Comparison of ENCODE assay signal across 1 cellular context in the genomic region with DNA sequence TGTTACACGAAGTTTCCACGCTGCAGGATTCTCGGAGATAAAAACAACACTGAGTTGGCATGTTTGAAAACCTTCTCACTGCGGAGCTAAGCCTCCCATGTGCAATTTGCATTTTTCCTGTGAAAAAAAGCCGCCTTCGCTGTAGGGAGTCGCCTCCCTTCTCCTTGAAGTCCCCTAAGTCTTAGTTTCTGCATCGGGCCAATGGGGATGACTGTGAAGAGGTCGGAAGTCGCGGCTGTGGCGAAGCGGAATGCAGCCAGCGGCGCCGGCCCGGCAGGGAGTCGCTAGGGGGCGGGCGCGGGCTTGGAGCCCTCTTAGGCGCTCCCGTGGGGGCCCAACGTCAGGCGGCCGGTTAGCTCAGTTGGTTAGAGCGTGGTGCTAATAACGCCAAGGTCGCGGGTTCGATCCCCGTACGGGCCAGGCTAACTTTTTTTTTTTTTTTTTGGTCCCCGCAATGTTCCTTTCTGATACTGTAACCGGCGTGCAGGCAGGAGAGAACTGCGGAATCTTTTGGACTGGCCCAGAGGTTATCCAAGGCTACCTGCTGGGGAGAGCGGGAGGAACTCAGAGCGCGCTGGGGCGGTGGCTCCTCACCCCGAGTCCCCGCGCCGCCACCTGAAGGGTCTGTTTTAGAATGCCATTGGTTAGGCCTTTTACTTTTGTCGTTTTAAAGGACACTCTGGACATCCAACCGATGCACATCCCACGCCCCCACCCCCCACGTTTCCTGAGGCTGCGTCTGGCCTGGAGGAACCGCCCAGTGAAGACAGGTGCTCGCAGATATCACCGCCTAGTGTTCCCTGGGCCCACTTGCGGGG.
A peak's percentile ranks its signal among the peaks of the same experiment; 100 is the strongest.
TF ChIP-seq lines count a peak whose summit lies in the region.

No MANE protein-coding gene starts in this region.

TF ChIP-seq in K562, 482 proteins besides CTCF, POLR2A, EP300 and RAD21 (continues in another document):
- TF ChIP-seq POLR3A (IDR thresholded peaks at IDR 0.05; ENCODE audit: borderline replicate concordance, extremely low read depth, insufficient read depth, insufficient read length), result peak; percentile 83
- peak; percentile 81 for TF ChIP-seq ZNF384 (IDR thresholded peaks at IDR 0.05; ENCODE audit: low read depth, low read length)
- no peak for TF ChIP-seq HNRNPL (IDR thresholded peaks at IDR 0.05; ENCODE audit: low read depth, low read length)
- peak; percentile 28; the same call in 1 of the 2 replicates for TF ChIP-seq NCOR1 (IDR thresholded peaks at IDR 0.05)
- peak; percentile 77 for TF ChIP-seq ATF7 (IDR thresholded peaks at IDR 0.05)
- TF ChIP-seq ZNF232 (CRISPR knock-in tag; IDR thresholded peaks at IDR 0.05), result no peak
- TF ChIP-seq PHF8 (IDR thresholded peaks at IDR 0.05; ENCODE audit: borderline replicate concordance, low read length), result peak; percentile 33; the same call in 1 of the 2 replicates
- no peak for TF ChIP-seq DPF2 (IDR thresholded peaks at IDR 0.05)
- TF ChIP-seq, protein P1, sequence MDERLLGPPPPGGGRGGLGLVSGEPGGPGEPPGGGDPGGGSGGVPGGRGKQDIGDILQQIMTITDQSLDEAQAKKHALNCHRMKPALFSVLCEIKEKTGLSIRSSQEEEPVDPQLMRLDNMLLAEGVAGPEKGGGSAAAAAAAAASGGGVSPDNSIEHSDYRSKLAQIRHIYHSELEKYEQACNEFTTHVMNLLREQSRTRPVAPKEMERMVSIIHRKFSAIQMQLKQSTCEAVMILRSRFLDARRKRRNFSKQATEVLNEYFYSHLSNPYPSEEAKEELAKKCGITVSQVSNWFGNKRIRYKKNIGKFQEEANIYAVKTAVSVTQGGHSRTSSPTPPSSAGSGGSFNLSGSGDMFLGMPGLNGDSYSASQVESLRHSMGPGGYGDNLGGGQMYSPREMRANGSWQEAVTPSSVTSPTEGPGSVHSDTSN (CRISPR knock-in tag; IDR thresholded peaks at IDR 0.05; ENCODE audit: low read depth), result no peak
- TF ChIP-seq, protein P1 (tag; conservative IDR thresholded peaks at IDR 0.05; ENCODE audit: low read depth), result peak; percentile 57; the same call in 1 of the 2 replicates
- peak; percentile 69; the same call in 1 of the 2 replicates for TF ChIP-seq KLF13 (tag; IDR thresholded peaks at IDR 0.05; ENCODE audit: borderline replicate concordance, low read depth)
- TF ChIP-seq ETV6 (IDR thresholded peaks at IDR 0.05; ENCODE audit: borderline replicate concordance in 1 of 2, low read depth in 2 of 2, low read length in 1 of 2), result no peak
- TF ChIP-seq ETV6 (CRISPR knock-in tag; IDR thresholded peaks at IDR 0.05; ENCODE audit: borderline replicate concordance), result 0 out of 2 replicates have a peak, but pooled peaks have one; percentile 26
- TF ChIP-seq CCNT2 (IDR thresholded peaks at IDR 0.05; ENCODE audit: borderline replicate concordance, extremely low read depth, insufficient read length, low read depth, low read length), result peak; percentile 25
- TF ChIP-seq ZNF12 (CRISPR knock-in tag; IDR thresholded peaks at IDR 0.05), result peak; percentile 67; the same call in 1 of the 2 replicates
- TF ChIP-seq MEIS2 (IDR thresholded peaks at IDR 0.05; ENCODE audit: partially characterized antibody), result no peak
- no peak for TF ChIP-seq ZNF561 (CRISPR knock-in tag; conservative IDR thresholded peaks at IDR 0.05)
- peak; percentile 56; the same call in 1 of the 2 replicates for TF ChIP-seq SOX6 (IDR thresholded peaks at IDR 0.05)
- TF ChIP-seq HCFC1 (IDR thresholded peaks at IDR 0.05; ENCODE audit: low read depth, low read length), result peak; percentile 44; the same call in 1 of the 2 replicates
- 0 out of 2 replicates have a peak, but pooled peaks have one; percentile 48 for TF ChIP-seq PHF21A (IDR thresholded peaks at IDR 0.05; ENCODE audit: borderline replicate concordance, low read depth)
- TF ChIP-seq NFE2 (IDR thresholded peaks at IDR 0.05; ENCODE audit: low read depth), result peak; percentile 18; the same call in 1 of the 2 replicates
- peak; percentile 56 for TF ChIP-seq L3MBTL2 (IDR thresholded peaks at IDR 0.05)
- TF ChIP-seq NRF1 (conservative IDR thresholded peaks at IDR 0.05 in 1 of 2, IDR thresholded peaks at IDR 0.05 in 1 of 2), result peak; percentile 68 to 70
- no peak for TF ChIP-seq GABPB2 (CRISPR knock-in tag; conservative IDR thresholded peaks at IDR 0.05)
- no peak for TF ChIP-seq KAT2B (IDR thresholded peaks at IDR 0.05; ENCODE audit: low read depth, low read length)
- peak; percentile 52; the same call in 1 of the 2 replicates for TF ChIP-seq BCOR (IDR thresholded peaks at IDR 0.05)
- peak; percentile 80; the same call in 1 of the 2 replicates for TF ChIP-seq SP1 (CRISPR knock-in tag; IDR thresholded peaks at IDR 0.05)
- no peak for TF ChIP-seq CHCHD3 (CRISPR knock-in tag; IDR thresholded peaks at IDR 0.05)
- no peak for TF ChIP-seq LCOR (CRISPR knock-in tag; IDR thresholded peaks at IDR 0.05)
- TF ChIP-seq ETV5 (CRISPR knock-in tag; IDR thresholded peaks at IDR 0.05; ENCODE audit: low read depth), result peak; percentile 61; the same call in 1 of the 2 replicates
- TF ChIP-seq CBFA2T2 (conservative IDR thresholded peaks at IDR 0.05), result no peak
- peak; percentile 66; the same call in 1 of the 2 replicates for TF ChIP-seq ZNF274 (IDR thresholded peaks at IDR 0.05; ENCODE audit: borderline replicate concordance, low read depth, low read length)
- peak; percentile 24 for TF ChIP-seq KDM5B (IDR thresholded peaks at IDR 0.05; ENCODE audit: insufficient replicate concordance, low read depth, low read length)
- TF ChIP-seq, protein P2, sequence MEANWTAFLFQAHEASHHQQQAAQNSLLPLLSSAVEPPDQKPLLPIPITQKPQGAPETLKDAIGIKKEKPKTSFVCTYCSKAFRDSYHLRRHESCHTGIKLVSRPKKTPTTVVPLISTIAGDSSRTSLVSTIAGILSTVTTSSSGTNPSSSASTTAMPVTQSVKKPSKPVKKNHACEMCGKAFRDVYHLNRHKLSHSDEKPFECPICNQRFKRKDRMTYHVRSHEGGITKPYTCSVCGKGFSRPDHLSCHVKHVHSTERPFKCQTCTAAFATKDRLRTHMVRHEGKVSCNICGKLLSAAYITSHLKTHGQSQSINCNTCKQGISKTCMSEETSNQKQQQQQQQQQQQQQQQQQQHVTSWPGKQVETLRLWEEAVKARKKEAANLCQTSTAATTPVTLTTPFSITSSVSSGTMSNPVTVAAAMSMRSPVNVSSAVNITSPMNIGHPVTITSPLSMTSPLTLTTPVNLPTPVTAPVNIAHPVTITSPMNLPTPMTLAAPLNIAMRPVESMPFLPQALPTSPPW (CRISPR knock-in tag; IDR thresholded peaks at IDR 0.05), result peak; percentile 52
- no peak for TF ChIP-seq NR4A1 (CRISPR knock-in tag; IDR thresholded peaks at IDR 0.05)
- TF ChIP-seq NR4A1 (tag; IDR thresholded peaks at IDR 0.05), result no peak
- no peak for TF ChIP-seq SRSF9 (IDR thresholded peaks at IDR 0.05; ENCODE audit: borderline replicate concordance, low read depth, low read length)
- TF ChIP-seq, protein P3, sequence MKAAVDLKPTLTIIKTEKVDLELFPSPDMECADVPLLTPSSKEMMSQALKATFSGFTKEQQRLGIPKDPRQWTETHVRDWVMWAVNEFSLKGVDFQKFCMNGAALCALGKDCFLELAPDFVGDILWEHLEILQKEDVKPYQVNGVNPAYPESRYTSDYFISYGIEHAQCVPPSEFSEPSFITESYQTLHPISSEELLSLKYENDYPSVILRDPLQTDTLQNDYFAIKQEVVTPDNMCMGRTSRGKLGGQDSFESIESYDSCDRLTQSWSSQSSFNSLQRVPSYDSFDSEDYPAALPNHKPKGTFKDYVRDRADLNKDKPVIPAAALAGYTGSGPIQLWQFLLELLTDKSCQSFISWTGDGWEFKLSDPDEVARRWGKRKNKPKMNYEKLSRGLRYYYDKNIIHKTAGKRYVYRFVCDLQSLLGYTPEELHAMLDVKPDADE (conservative IDR thresholded peaks at IDR 0.05; ENCODE audit: control insufficient read depth, low read depth, low read length), result peak; percentile 86
- TF ChIP-seq ATF1 (CRISPR knock-in tag; IDR thresholded peaks at IDR 0.05), result no peak
- TF ChIP-seq ATF1 (tag; IDR thresholded peaks at IDR 0.05), result peak; percentile 75
- TF ChIP-seq SNRNP70 (optimal IDR thresholded peaks at IDR 0.05; ENCODE audit: low read depth, low read length), result no peak
- TF ChIP-seq WHSC1 (IDR thresholded peaks at IDR 0.05; ENCODE audit: low read length), result no peak
- no peak for TF ChIP-seq ZNF217 (CRISPR knock-in tag; IDR thresholded peaks at IDR 0.05)
- TF ChIP-seq RFX5 (IDR thresholded peaks at IDR 0.05; ENCODE audit: low read depth, low read length), result peak; percentile 63; the same call in 1 of the 2 replicates
- TF ChIP-seq GABPA (tag; conservative IDR thresholded peaks at IDR 0.05; ENCODE audit: low read depth), result no peak; the same call in 1 of the 2 replicates
- TF ChIP-seq, protein P4, sequence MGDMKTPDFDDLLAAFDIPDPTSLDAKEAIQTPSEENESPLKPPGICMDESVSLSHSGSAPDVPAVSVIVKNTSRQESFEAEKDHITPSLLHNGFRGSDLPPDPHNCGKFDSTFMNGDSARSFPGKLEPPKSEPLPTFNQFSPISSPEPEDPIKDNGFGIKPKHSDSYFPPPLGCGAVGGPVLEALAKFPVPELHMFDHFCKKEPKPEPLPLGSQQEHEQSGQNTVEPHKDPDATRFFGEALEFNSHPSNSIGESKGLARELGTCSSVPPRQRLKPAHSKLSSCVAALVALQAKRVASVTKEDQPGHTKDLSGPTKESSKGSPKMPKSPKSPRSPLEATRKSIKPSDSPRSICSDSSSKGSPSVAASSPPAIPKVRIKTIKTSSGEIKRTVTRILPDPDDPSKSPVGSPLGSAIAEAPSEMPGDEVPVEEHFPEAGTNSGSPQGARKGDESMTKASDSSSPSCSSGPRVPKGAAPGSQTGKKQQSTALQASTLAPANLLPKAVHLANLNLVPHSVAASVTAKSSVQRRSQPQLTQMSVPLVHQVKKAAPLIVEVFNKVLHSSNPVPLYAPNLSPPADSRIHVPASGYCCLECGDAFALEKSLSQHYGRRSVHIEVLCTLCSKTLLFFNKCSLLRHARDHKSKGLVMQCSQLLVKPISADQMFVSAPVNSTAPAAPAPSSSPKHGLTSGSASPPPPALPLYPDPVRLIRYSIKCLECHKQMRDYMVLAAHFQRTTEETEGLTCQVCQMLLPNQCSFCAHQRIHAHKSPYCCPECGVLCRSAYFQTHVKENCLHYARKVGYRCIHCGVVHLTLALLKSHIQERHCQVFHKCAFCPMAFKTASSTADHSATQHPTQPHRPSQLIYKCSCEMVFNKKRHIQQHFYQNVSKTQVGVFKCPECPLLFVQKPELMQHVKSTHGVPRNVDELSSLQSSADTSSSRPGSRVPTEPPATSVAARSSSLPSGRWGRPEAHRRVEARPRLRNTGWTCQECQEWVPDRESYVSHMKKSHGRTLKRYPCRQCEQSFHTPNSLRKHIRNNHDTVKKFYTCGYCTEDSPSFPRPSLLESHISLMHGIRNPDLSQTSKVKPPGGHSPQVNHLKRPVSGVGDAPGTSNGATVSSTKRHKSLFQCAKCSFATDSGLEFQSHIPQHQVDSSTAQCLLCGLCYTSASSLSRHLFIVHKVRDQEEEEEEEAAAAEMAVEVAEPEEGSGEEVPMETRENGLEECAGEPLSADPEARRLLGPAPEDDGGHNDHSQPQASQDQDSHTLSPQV (IDR thresholded peaks at IDR 0.05), result peak; percentile 77
- TF ChIP-seq TBL1XR1 (IDR thresholded peaks at IDR 0.05; ENCODE audit: low read length in 2 of 2), result peak; percentile 11 to 94; a peak in 3 of 4 replicates
- 0 out of 2 replicates have a peak, but pooled peaks have one; percentile 15 for TF ChIP-seq GATA2 (CRISPR knock-in tag; IDR thresholded peaks at IDR 0.05)
- peak in 1 of 2 experiments; percentile 38; a peak in 1 of 3 replicates for TF ChIP-seq CBX3 (IDR thresholded peaks at IDR 0.05; ENCODE audit: borderline replicate concordance in 1 of 2, low read length in 2 of 2)
- TF ChIP-seq KHSRP (IDR thresholded peaks at IDR 0.05), result no peak
- TF ChIP-seq, protein P5, sequence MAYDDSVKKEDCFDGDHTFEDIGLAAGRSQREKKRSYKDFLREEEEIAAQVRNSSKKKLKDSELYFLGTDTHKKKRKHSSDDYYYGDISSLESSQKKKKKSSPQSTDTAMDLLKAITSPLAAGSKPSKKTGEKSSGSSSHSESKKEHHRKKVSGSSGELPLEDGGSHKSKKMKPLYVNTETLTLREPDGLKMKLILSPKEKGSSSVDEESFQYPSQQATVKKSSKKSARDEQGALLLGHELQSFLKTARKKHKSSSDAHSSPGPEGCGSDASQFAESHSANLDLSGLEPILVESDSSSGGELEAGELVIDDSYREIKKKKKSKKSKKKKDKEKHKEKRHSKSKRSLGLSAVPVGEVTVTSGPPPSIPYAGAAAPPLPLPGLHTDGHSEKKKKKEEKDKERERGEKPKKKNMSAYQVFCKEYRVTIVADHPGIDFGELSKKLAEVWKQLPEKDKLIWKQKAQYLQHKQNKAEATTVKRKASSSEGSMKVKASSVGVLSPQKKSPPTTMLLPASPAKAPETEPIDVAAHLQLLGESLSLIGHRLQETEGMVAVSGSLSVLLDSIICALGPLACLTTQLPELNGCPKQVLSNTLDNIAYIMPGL (CRISPR knock-in tag; IDR thresholded peaks at IDR 0.05), result peak; percentile 76; the same call in 1 of the 2 replicates
- 0 out of 2 replicates have a peak, but pooled peaks have one; percentile 39 for TF ChIP-seq ZBTB1 (CRISPR knock-in tag; IDR thresholded peaks at IDR 0.05; ENCODE audit: borderline replicate concordance, low read depth)
- no peak for TF ChIP-seq MBD2 (IDR thresholded peaks at IDR 0.05; ENCODE audit: borderline replicate concordance, low read depth)
- TF ChIP-seq ZNF263 (CRISPR knock-in tag; IDR thresholded peaks at IDR 0.05; ENCODE audit: borderline replicate concordance), result peak; percentile 66; the same call in 1 of the 2 replicates
- 0 out of 2 replicates have a peak, but pooled peaks have one; percentile 11 for TF ChIP-seq TAL1 (IDR thresholded peaks at IDR 0.05)
- peak; percentile 68 for TF ChIP-seq ZFX (CRISPR knock-in tag; IDR thresholded peaks at IDR 0.05)
- 0 out of 2 replicates have a peak, but pooled peaks have one; percentile 14 for TF ChIP-seq ZSCAN32 (CRISPR knock-in tag; IDR thresholded peaks at IDR 0.05)
- TF ChIP-seq HNRNPLL (IDR thresholded peaks at IDR 0.05; ENCODE audit: low read depth, low read length, poor library complexity, severe bottlenecking), result no peak
